ENCODE assay signal across 21 cellular contexts in genomic region chr2:174053784-174054183, GRCh38.
DNase-seq lines count a peak whose midpoint lies in the region; ATAC-seq, FAIRE-seq and TF ChIP-seq lines count a peak whose summit lies in the region.
"Had no signal": no experiment of that assay in that cellular context is flagged by ENCODE, and none has a peak within 500 bp of the region (broad histone marks: within the 10 kb centered on the region; RNA-seq: fewer than 3 reads in every experiment).

No MANE protein-coding gene starts in this region.

- H4K20me1 ChIP-seq in PC-3 (ENCODE audit: low read length): no peaks in the 10 kb centered on the region

- no peak overlapping the region for H2BK15ac ChIP-seq in mesenchymal stem cell (ENCODE audit: low read depth, poor library complexity, severe bottlenecking)

- H4K91ac ChIP-seq in mesenchymal stem cell (ENCODE audit: low read length): peak overlapping the region; percentile 8

- WGBS in A549 (ENCODE audit: missing lambda C conversion rate): 4% methylated on average over 5 of the region's 5 CpGs
- WGBS in mesenchymal stem cell: 13% methylated on average over 5 of the region's 5 CpGs

- TF ChIP-seq EP300 in A549 (IDR thresholded peaks at IDR 0.05): no peak

- no peaks in the 10 kb centered on the region for H3F3A ChIP-seq in PC-3 (ENCODE audit: low read length, unreplicated experiment)

- H3K79me2 ChIP-seq in PC-3 (ENCODE audit: low read length): no peaks in the 10 kb centered on the region

- H3K9ac ChIP-seq in PC-3 (ENCODE audit: low read length) (no peak overlapping the region), mesenchymal stem cell (ENCODE audit: low read length) (peak overlapping the region; percentile 61)

- ATAC-seq in A549: peak; percentile 26 to 45; a peak in 5 of 6 replicates
- ATAC-seq in PC-3: no peak
- no peak for ATAC-seq in GM18867 (IDR thresholded peaks at IDR 0.05; ENCODE audit: unreplicated experiment)
- no peak for ATAC-seq in GM19351 (IDR thresholded peaks at IDR 0.05; ENCODE audit: unreplicated experiment)
- no peak for ATAC-seq in HG03139 (IDR thresholded peaks at IDR 0.05; ENCODE audit: unreplicated experiment)
- ATAC-seq: activated CD8-positive, alpha-beta memory T cell treated with anti-CD3 and anti-CD28 coated beads, Interleukin-2, amount 10 ng/mL, durations not matched to agents 7 days and 5 days; T-helper 17 cell had no signal

- H4K8ac ChIP-seq in mesenchymal stem cell (ENCODE audit: low read length): peak overlapping the region; percentile 93

- no peak overlapping the region for H3K23ac ChIP-seq in mesenchymal stem cell (ENCODE audit: low read length in 2 of 2)

- no peaks in the 10 kb centered on the region for H3K27me3 ChIP-seq in PC-3 (ENCODE audit: low read length)
- H3K27me3 ChIP-seq in mesenchymal stem cell (ENCODE audit: control insufficient read depth in 1 of 2, insufficient read depth in 1 of 2, low read length in 2 of 2): no peaks in the 10 kb centered on the region
- no peaks in the 10 kb centered on the region for H3K27me3 ChIP-seq in MG63
- H3K27me3 ChIP-seq: upper lobe of left lung had no signal

- H3K4me3 ChIP-seq in A549 (peak overlapping the region; percentile 46), PC-3 (ENCODE audit: low read length) (no peak overlapping the region), epithelial cell of esophagus (ENCODE audit: low read length) (no peak overlapping the region), mesenchymal stem cell (ENCODE audit: insufficient read depth in 1 of 2, low read depth in 1 of 2, low read length in 2 of 2) (peak overlapping the region in 1 of 2 experiments; percentile 61), MG63 (no peak overlapping the region)
- H3K4me3 ChIP-seq: coronary artery, upper lobe of left lung had no signal

- H3K4ac ChIP-seq in mesenchymal stem cell (ENCODE audit: low read depth in 1 of 2, low read length in 2 of 2): peak overlapping the region; percentile 2 to 5

- CTCF ChIA-PET in A549 (lab: Yijun Ruan, JAX) (interaction anchor here (1.0 kb wide), 1 partner anchor 283 kb away, joined by 3 read pairs; no protein-coding TSS in a partner anchor), PC-3 (lab: Charles Lee) (no interaction called here)

- H3K18ac ChIP-seq in mesenchymal stem cell (ENCODE audit: low read depth in 1 of 2, low read length in 2 of 2): peak overlapping the region; percentile 12 to 22

- H2BK120ac ChIP-seq in mesenchymal stem cell (ENCODE audit: low read depth, low read length): peak overlapping the region; percentile 37

- H2AK5ac ChIP-seq in mesenchymal stem cell (ENCODE audit: low read length, severe bottlenecking): no peak overlapping the region

- H3K9me3 ChIP-seq in A549 (peaks cover 2% of the 10 kb centered on the region; the same call in 1 of the 3 replicates), PC-3 (ENCODE audit: low read length) (no peaks in the 10 kb centered on the region), mesenchymal stem cell (ENCODE audit: control insufficient read depth, low read length) (no peaks in the 10 kb centered on the region), MG63 (no peaks in the 10 kb centered on the region)
- H3K9me3 ChIP-seq: neutrophil, upper lobe of left lung had no signal

- no peak for FAIRE-seq in A549 (lab: Jason Lieb, UNC)
- FAIRE-seq: A204.1 had no signal

- H2BK12ac ChIP-seq in mesenchymal stem cell (ENCODE audit: low read length in 2 of 2): peak overlapping the region; percentile 2 to 13

- H3K36me3 ChIP-seq in PC-3 (ENCODE audit: low read depth, low read length) (no peaks in the 10 kb centered on the region), mesenchymal stem cell (ENCODE audit: control insufficient read depth in 1 of 2, insufficient read depth in 2 of 2, low read depth in 1 of 2, low read length in 2 of 2) (no peaks in the 10 kb centered on the region), MG63 (no peaks in the 10 kb centered on the region)
- H3K36me3 ChIP-seq: neutrophil, upper lobe of left lung had no signal

- peak overlapping the region; percentile 85 to 93 for H3K27ac ChIP-seq in A549
- H3K27ac ChIP-seq in PC-3 (ENCODE audit: low read length): no peak overlapping the region
- no peak overlapping the region for H3K27ac ChIP-seq in mesenchymal stem cell (ENCODE audit: low read length, poor library complexity, severe bottlenecking)
- H3K27ac ChIP-seq: neutrophil, RWPE1, upper lobe of left lung had no signal

- H3K4me2 ChIP-seq in A549: peak overlapping the region; percentile 89
- no peak overlapping the region for H3K4me2 ChIP-seq in PC-3 (ENCODE audit: low read length)
- no peak overlapping the region for H3K4me2 ChIP-seq in mesenchymal stem cell (ENCODE audit: low read length, poor library complexity, severe bottlenecking)

- POLR2A ChIA-PET in A549 (lab: Yijun Ruan, JAX): no interaction called here
- POLR2A ChIA-PET in PC-3 (lab: Charles Lee; ENCODE audit: unreplicated experiment): no interaction called here

- peak; percentile 19; the same call in 1 of the 2 replicates for TF ChIP-seq POLR2A in A549 (IDR thresholded peaks at IDR 0.05; ENCODE audit: low read length)

- H3K4me1 ChIP-seq in A549 (peaks cover 38% of the 10 kb centered on the region), PC-3 (ENCODE audit: insufficient read depth, low read length) (peaks cover 26% of the 10 kb centered on the region), mesenchymal stem cell (ENCODE audit: control insufficient read depth, insufficient read depth, low read depth, low read length) (peaks cover 16% of the 10 kb centered on the region)

- H2AFZ ChIP-seq in PC-3 (ENCODE audit: low read length) (peak overlapping the region; percentile 40), mesenchymal stem cell (ENCODE audit: low read depth, low read length) (peak overlapping the region; percentile 7)

- DNase-seq in A549 (ENCODE audit: low read depth in 1 of 2, low spot score in 1 of 2): peak in 1 of 2 experiments; percentile 21
- DNase-seq in PC-3: no peak
- peak; percentile 80 for DNase-seq in epithelial cell of esophagus (ENCODE audit: low read depth)
- peak; percentile 34 for DNase-seq in mesenchymal stem cell
- DNase-seq in MG63: no peak
- DNase-seq: activated CD4-positive, CD25-positive, alpha-beta regulatory T cell treated with anti-CD3 and anti-CD28 coated beads, Interleukin-2, amount 50 U/mL, for 72 hours; activated CD8-positive, alpha-beta memory T cell treated with anti-CD3 and anti-CD28 coated beads, Interleukin-2, amount 10 ng/mL, durations not matched to agents 7 days and 5 days; activated effector memory CD4-positive, alpha-beta T cell treated with anti-CD3 and anti-CD28 coated beads, Interleukin-2, amount 50 U/mL, for 16 hours; anterior cingulate cortex; DND-41; MV-4-11; NCI-H2107; T-helper 17 cell had no signal

- intact Hi-C loops in PC-3 (cut with micrococcal nuclease): no loop called here

- no peak for TF ChIP-seq RAD21 in A549 (conservative IDR thresholded peaks at IDR 0.05 in 1 of 2, IDR thresholded peaks at IDR 0.05 in 1 of 2)

- no peak overlapping the region for H3K14ac ChIP-seq in mesenchymal stem cell (ENCODE audit: low read length in 2 of 2)

- BruUV-seq in PC-3 (replicated peaks; lab: Mats Ljungman, UMichigan): no TSS peak

- TF ChIP-seq CTCF in A549 (IDR thresholded peaks at IDR 0.05): no peak
- TF ChIP-seq CTCF in PC-3 (conservative IDR thresholded peaks at IDR 0.05; ENCODE audit: low read depth, low read length): no peak
- no peak for TF ChIP-seq CTCF in epithelial cell of esophagus (IDR thresholded peaks at IDR 0.05; ENCODE audit: insufficient read depth, low read depth, low read length, missing control alignments)

- H3K79me1 ChIP-seq in mesenchymal stem cell (replicated peaks; ENCODE audit: low read length, poor library complexity, severe bottlenecking): no peaks in the 10 kb centered on the region

- H2BK5ac ChIP-seq in mesenchymal stem cell (ENCODE audit: low read depth, low read length, poor library complexity, severe bottlenecking): no peak overlapping the region

- no peaks in the 10 kb centered on the region for H3K9me2 ChIP-seq in PC-3 (replicated peaks; ENCODE audit: low read length)

TF ChIP-seq in A549, 52 proteins besides CTCF, POLR2A, EP300 and RAD21:
- TF ChIP-seq BHLHE40 (IDR thresholded peaks at IDR 0.05; ENCODE audit: low read depth, low read length) (no peak), ESRRA (IDR thresholded peaks at IDR 0.05; ENCODE audit: borderline replicate concordance, low read length) (no peak), RNF2 (IDR thresholded peaks at IDR 0.05; ENCODE audit: borderline replicate concordance, low read depth) (no peak), MAFK (IDR thresholded peaks at IDR 0.05; ENCODE audit: partially characterized antibody) (no peak), RFX5 (IDR thresholded peaks at IDR 0.05) (no peak), ZSCAN20 (CRISPR knock-in tag; IDR thresholded peaks at IDR 0.05) (no peak), KDM1A (IDR thresholded peaks at IDR 0.05; ENCODE audit: low read depth) (no peak), NPAS2 (CRISPR knock-in tag; IDR thresholded peaks at IDR 0.05; ENCODE audit: borderline replicate concordance) (no peak), JUNB (IDR thresholded peaks at IDR 0.05) (no peak), POLR2AphosphoS2 (conservative IDR thresholded peaks at IDR 0.05; ENCODE audit: low read length) (no peak), E2F6 (IDR thresholded peaks at IDR 0.05; ENCODE audit: borderline replicate concordance, low read depth) (no peak), MAZ (IDR thresholded peaks at IDR 0.05; ENCODE audit: borderline replicate concordance, low read depth, low read length) (no peak)

Comparison
In these comparisons a context has a peak if more than half of its experiments do, and no peak if none do; other contexts are left out.
1. ATAC-seq: peak in A549 (2 of 2); none in PC-3 (single experiment), GM18867 (single experiment), GM19351 (single experiment) and HG03139 (single experiment).
2. DNase-seq: peak in epithelial cell of esophagus (single experiment) and mesenchymal stem cell (single experiment); none in PC-3 (single experiment) and MG63 (single experiment).
3. H3K27ac ChIP-seq: peak in A549 (2 of 2); none in PC-3 (single experiment) and mesenchymal stem cell (single experiment).